In the genomic region with DNA sequence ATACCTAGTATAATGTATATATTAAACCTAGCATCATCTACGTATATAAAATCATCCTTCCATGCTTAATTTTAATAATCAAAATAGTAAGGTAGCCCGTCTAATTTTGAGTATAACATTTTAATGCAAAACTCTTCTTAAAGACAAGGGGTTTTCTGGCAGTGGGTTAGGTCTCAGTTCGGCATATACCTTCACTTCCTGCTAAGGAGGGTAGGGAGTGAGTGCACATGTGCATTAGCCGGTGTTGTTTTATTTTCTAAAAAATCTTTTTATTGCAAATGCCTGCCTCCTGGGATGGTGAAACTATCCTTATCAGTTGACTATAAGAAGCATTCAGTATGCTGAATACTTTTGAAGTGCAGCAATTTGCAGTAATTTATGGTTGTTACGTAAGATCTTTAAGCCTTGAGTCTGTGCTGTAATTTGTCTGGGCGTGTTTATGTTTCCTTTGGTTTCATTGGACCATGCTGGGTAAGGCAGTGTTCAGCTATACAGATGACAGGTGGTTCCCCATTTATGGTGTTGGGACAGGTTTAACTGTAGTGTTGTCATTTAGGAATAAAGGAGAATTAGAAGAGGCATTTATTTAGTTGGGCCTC, we compare ENCODE assay signal across 15 cellular contexts. TPM values are rescaled to one million over a fixed set of nuclear protein-coding genes. Genes with fewer than 3 reads are reported as not detected.
A peak's percentile ranks its signal among the peaks of the same experiment; 100 is the strongest.
DNase-seq lines count a peak whose midpoint lies in the region; ATAC-seq and TF ChIP-seq lines count a peak whose summit lies in the region.
"Had no signal": no experiment of that assay in that cellular context is flagged by ENCODE, and none has a peak within 500 bp of the region (broad histone marks: within the 10 kb centered on the region; RNA-seq: fewer than 3 reads in every experiment).

No MANE protein-coding gene starts in this region.

- DNase-seq in A172 (ENCODE audit: low spot score) = peak; percentile 25
- peak; percentile 86 for DNase-seq in NCI-H226
- DNase-seq in neuronal stem cell (ENCODE audit: low spot score) = no peak
- no peak for DNase-seq in nephron progenitor cell
- DNase-seq in activated CD8-positive, alpha-beta memory T cell treated with anti-CD3 and anti-CD28 coated beads, Interleukin-2, amount 10 ng/mL, durations not matched to agents 7 days and 5 days = no peak
- DNase-seq in H7 = no peak
- DNase-seq: activated CD8-positive, alpha-beta T cell treated with anti-CD3 and anti-CD28 coated beads, Interleukin-2, amount 10 ng/mL, durations not matched to agents 7 days and 5 days; activated naive CD8-positive, alpha-beta T cell treated with anti-CD3 and anti-CD28 coated beads for 36 hours; midbrain; NCI-H1092; SK-N-SH; spleen had no signal

- peaks cover 24% of the 10 kb centered on the region for H3K36me3 Mint-ChIP-seq in nephron progenitor cell (ENCODE audit: low read depth)
- no peaks in the 10 kb centered on the region for H3K36me3 Mint-ChIP-seq in activated CD8-positive, alpha-beta memory T cell treated with anti-CD3 and anti-CD28 coated beads, Interleukin-2, amount 10 ng/mL, durations not matched to agents 7 days and 5 days

- H2BK12ac ChIP-seq in neuronal stem cell (ENCODE audit: low read length) = no peak overlapping the region

- H3K23ac ChIP-seq in neuronal stem cell (ENCODE audit: low read depth, low read length, poor library complexity) = no peak overlapping the region

- H3K27me3 Mint-ChIP-seq in nephron progenitor cell (ENCODE audit: low read depth, poor library complexity) = no peaks in the 10 kb centered on the region
- peaks cover 20% of the 10 kb centered on the region for H3K27me3 Mint-ChIP-seq in activated CD8-positive, alpha-beta memory T cell treated with anti-CD3 and anti-CD28 coated beads, Interleukin-2, amount 10 ng/mL, durations not matched to agents 7 days and 5 days

- CTCF ChIA-PET in activated CD8-positive, alpha-beta memory T cell treated with anti-CD3 and anti-CD28 coated beads, Interleukin-2, amount 10 ng/mL, durations not matched to agents 7 days and 5 days (lab: Charles Lee) = no interaction called here

- H3K27ac Mint-ChIP-seq in nephron progenitor cell = no peak overlapping the region
- no peak overlapping the region for H3K27ac Mint-ChIP-seq in activated CD8-positive, alpha-beta memory T cell treated with anti-CD3 and anti-CD28 coated beads, Interleukin-2, amount 10 ng/mL, durations not matched to agents 7 days and 5 days
- H3K27ac Mint-ChIP-seq: activated CD8-positive, alpha-beta T cell treated with anti-CD3 and anti-CD28 coated beads, Interleukin-2, amount 10 ng/mL, durations not matched to agents 7 days and 5 days; activated naive CD8-positive, alpha-beta T cell treated with anti-CD3 and anti-CD28 coated beads for 36 hours had no signal

- no peak overlapping the region for H3K4me2 ChIP-seq in neuronal stem cell (ENCODE audit: insufficient read depth, low read length, poor library complexity, severe bottlenecking)
- H3K4me2 ChIP-seq: GM23338, SK-N-SH had no signal

- TF ChIP-seq CTCF in nephron progenitor cell (IDR thresholded peaks at IDR 0.05) = no peak

- H3K18ac ChIP-seq in neuronal stem cell (ENCODE audit: low read length) = no peak overlapping the region

- ATAC-seq in HG03439 (IDR thresholded peaks at IDR 0.05; ENCODE audit: unreplicated experiment) (peak; percentile 62), esophagus mucosa (peak; percentile 100)
- ATAC-seq in activated CD8-positive, alpha-beta memory T cell treated with anti-CD3 and anti-CD28 coated beads, Interleukin-2, amount 10 ng/mL, durations not matched to agents 7 days and 5 days = no peak
- ATAC-seq: activated CD8-positive, alpha-beta T cell treated with anti-CD3 and anti-CD28 coated beads, Interleukin-2, amount 10 ng/mL, durations not matched to agents 7 days and 5 days; GM23338 had no signal

- H3K4me1 ChIP-seq in neuronal stem cell (ENCODE audit: control insufficient read depth in 2 of 2, insufficient read depth in 1 of 2, low read depth in 1 of 2, low read length in 2 of 2) = peaks cover 0 to 6% of the 10 kb centered on the region in 2 donors
- H3K4me1 ChIP-seq: spleen had no signal

- no peaks in the 10 kb centered on the region for H3K79me1 ChIP-seq in neuronal stem cell (ENCODE audit: low read depth, low read length)

- no peak overlapping the region for H4K8ac ChIP-seq in neuronal stem cell (ENCODE audit: low read depth, low read length)

- no peak overlapping the region for H3K9ac ChIP-seq in neuronal stem cell (ENCODE audit: low read depth, low read length, poor library complexity)
- H3K9ac ChIP-seq: SK-N-SH had no signal

- H3K4me1 Mint-ChIP-seq in nephron progenitor cell = peaks cover 20% of the 10 kb centered on the region
- no peaks in the 10 kb centered on the region for H3K4me1 Mint-ChIP-seq in activated CD8-positive, alpha-beta memory T cell treated with anti-CD3 and anti-CD28 coated beads, Interleukin-2, amount 10 ng/mL, durations not matched to agents 7 days and 5 days
- H3K4me1 Mint-ChIP-seq: activated naive CD8-positive, alpha-beta T cell treated with anti-CD3 and anti-CD28 coated beads for 36 hours had no signal

- no peak overlapping the region for H2BK5ac ChIP-seq in neuronal stem cell (ENCODE audit: low read length)

- H4K91ac ChIP-seq in neuronal stem cell (ENCODE audit: low read depth, low read length, poor library complexity) = no peak overlapping the region

- no peak overlapping the region for H2BK15ac ChIP-seq in neuronal stem cell (ENCODE audit: low read length)

- WGBS in neuronal stem cell (ENCODE audit: extremely low coverage in 2 of 2, insufficient read length in 2 of 2, insufficient replicate concordance in 1 of 2), 2 donors = no CpG with 5 or more reads among the region's 6 CpGs

- H3K27me3 ChIP-seq in neuronal stem cell (ENCODE audit: control insufficient read depth in 3 of 3, insufficient read depth in 3 of 3, low read depth in 1 of 3, low read length in 3 of 3) = no peaks in the 10 kb centered on the region
- no peaks in the 10 kb centered on the region for H3K27me3 ChIP-seq in H7 (ENCODE audit: control insufficient read depth, insufficient read depth, low read length)

- H3K4me3 Mint-ChIP-seq in nephron progenitor cell = no peak overlapping the region
- no peak overlapping the region for H3K4me3 Mint-ChIP-seq in activated CD8-positive, alpha-beta memory T cell treated with anti-CD3 and anti-CD28 coated beads, Interleukin-2, amount 10 ng/mL, durations not matched to agents 7 days and 5 days
- H3K4me3 Mint-ChIP-seq: activated CD8-positive, alpha-beta T cell treated with anti-CD3 and anti-CD28 coated beads, Interleukin-2, amount 10 ng/mL, durations not matched to agents 7 days and 5 days; activated naive CD8-positive, alpha-beta T cell treated with anti-CD3 and anti-CD28 coated beads for 36 hours; GM23338 had no signal

- no peak overlapping the region for H3K4ac ChIP-seq in neuronal stem cell (ENCODE audit: low read length)

- H3K9me3 Mint-ChIP-seq in nephron progenitor cell = no peaks in the 10 kb centered on the region
- H3K9me3 Mint-ChIP-seq in activated CD8-positive, alpha-beta memory T cell treated with anti-CD3 and anti-CD28 coated beads, Interleukin-2, amount 10 ng/mL, durations not matched to agents 7 days and 5 days (ENCODE audit: low read depth) = no peaks in the 10 kb centered on the region
- H3K9me3 Mint-ChIP-seq: activated naive CD8-positive, alpha-beta T cell treated with anti-CD3 and anti-CD28 coated beads for 36 hours; GM23338 had no signal

- no peak overlapping the region for H2AFZ ChIP-seq in neuronal stem cell (ENCODE audit: low read length)
- H2AFZ ChIP-seq: GM23338 had no signal

- H2AK5ac ChIP-seq in neuronal stem cell (ENCODE audit: low read depth, low read length) = no peak overlapping the region

- no peak overlapping the region for H3K14ac ChIP-seq in neuronal stem cell (ENCODE audit: low read length)

- H3K4me3 ChIP-seq in neuronal stem cell (ENCODE audit: low read length in 2 of 2) = no peak overlapping the region
- no peak overlapping the region for H3K4me3 ChIP-seq in H7 (ENCODE audit: insufficient read depth, low read depth, low read length)
- H3K4me3 ChIP-seq: GM23338, spleen had no signal

- H2BK120ac ChIP-seq in neuronal stem cell (ENCODE audit: low read depth, low read length) = no peak overlapping the region

- H3K36me3 ChIP-seq in neuronal stem cell (replicated peaks in 1 of 2; ENCODE audit: control insufficient read depth in 2 of 2, insufficient read depth in 2 of 2, low read length in 2 of 2) = peaks cover 5 to 45% of the 10 kb centered on the region in 2 donors
- H3K36me3 ChIP-seq in H7 (replicated peaks; ENCODE audit: control insufficient read depth, insufficient read depth, low read length) = no peaks in the 10 kb centered on the region; the same call in 1 of the 2 replicates
- H3K36me3 ChIP-seq: spleen had no signal

- H3K9me3 ChIP-seq in neuronal stem cell (replicated peaks in 1 of 2; ENCODE audit: control insufficient read depth in 2 of 2, insufficient read depth in 1 of 2, low read depth in 1 of 2, low read length in 2 of 2) = peaks cover 0 to 2% of the 10 kb centered on the region in 2 donors
- H3K9me3 ChIP-seq: SK-N-SH, spleen had no signal

- no peak overlapping the region for H3K27ac ChIP-seq in neuronal stem cell (replicated peaks; ENCODE audit: low read length)
- H3K27ac ChIP-seq: spleen had no signal

RNA-seq across cellular contexts. Expression of a gene that starts 11.7 kb away (rescaled TPM):
- 7.4 and 7.7 TPM in 2 replicates for total RNA-seq in A172 (2014; rRNA removed; shearing (Covaris generic))
- total RNA-seq in esophagus mucosa = 4.7 TPM
- polyA plus RNA-seq in neuronal stem cell (2013, experiment 1 of 2) = 9.2 TPM
- 9.2 TPM for polyA plus RNA-seq in neuronal stem cell (2013, experiment 2 of 2)
- total RNA-seq in activated CD8-positive, alpha-beta memory T cell treated with anti-CD3 and anti-CD28 coated beads, Interleukin-2, amount 10 ng/mL, durations not matched to agents 7 days and 5 days = under 1 TPM; 0.09 to 0.23 TPM
- 5.4 and 6.0 TPM in 2 replicates for total RNA-seq in H7 (2014; rRNA removed; shearing (Covaris generic))

Comparison
In these comparisons a context has a peak if more than half of its experiments do, and no peak if none do; other contexts are left out.
1. DNase-seq: peak in A172 (single experiment) and NCI-H226 (single experiment); none in neuronal stem cell (single experiment), nephron progenitor cell (single experiment), activated CD8-positive, alpha-beta memory T cell treated with anti-CD3 and anti-CD28 coated beads, Interleukin-2, amount 10 ng/mL, durations not matched to agents 7 days and 5 days (single experiment) and H7 (single experiment).